Comparison of ENCODE assay signal across 8 cellular contexts in the genomic region with DNA sequence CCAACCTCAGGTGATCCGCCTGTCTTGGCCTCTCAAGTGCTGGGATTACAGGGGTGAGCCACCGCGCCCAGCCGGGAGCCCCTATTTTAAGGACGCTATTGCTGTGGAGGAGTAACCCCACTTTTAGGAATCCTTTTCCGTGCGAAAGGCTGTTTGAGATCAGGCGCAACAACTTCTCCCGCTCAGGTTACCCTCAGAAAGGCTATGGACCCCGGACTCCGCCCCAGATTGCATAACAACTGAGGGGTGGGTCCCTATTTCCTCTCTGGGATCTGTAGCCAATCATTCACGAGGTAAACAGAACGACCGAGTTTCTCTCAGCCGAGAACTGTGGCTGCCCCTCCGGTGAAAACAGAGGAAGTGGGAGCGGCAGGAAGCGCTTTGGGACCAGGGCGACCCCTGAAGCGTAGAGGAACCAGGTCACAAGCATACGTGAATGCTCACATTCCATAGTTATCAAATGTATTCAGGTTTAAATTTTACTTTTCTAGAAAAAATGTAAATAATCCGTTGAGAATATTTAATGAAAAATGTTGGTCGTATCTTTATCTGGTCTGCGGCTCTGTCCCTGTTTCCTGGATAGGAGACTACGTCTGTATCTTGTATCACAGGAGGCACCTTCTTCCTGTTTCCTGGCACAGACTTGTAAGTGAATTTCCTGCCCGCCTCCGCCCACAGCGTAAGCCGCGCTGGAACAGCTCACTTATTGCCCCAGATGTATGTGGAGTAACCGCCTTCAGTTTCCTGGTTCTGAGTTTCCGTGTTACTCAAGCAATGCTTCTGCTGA.
A peak's percentile ranks its signal among the peaks of the same experiment; 100 is the strongest.
DNase-seq lines count a peak whose midpoint lies in the region; ATAC-seq and TF ChIP-seq lines count a peak whose summit lies in the region.

No MANE protein-coding gene starts in this region.

- H3K4me1 ChIP-seq in NT2/D1 (ENCODE audit: insufficient read depth, insufficient read length) (no peaks in the 10 kb centered on the region), endocrine pancreas (ENCODE audit: control insufficient read depth, insufficient read depth, low read length) (no peaks in the 10 kb centered on the region)

- DNase-seq in AG04449 (ENCODE audit: low read depth, low spot score) (peak; percentile 59), NT2/D1 (ENCODE audit: low read depth, low spot score) (peak; percentile 80), medulla oblongata (ENCODE audit: extremely low spot score) (peak; percentile 86)
- peak; percentile 84 for DNase-seq in activated CD8-positive, alpha-beta memory T cell treated with anti-CD3 and anti-CD28 coated beads, Interleukin-2, amount 50 U/mL, for 24 hours (ENCODE audit: extremely low read depth)
- peak in 2 of 3 experiments; percentile 84 to 88 for DNase-seq in stimulated activated CD4-positive, alpha-beta T cell treated with anti-CD3 and anti-CD28 coated beads, TNF-alpha, amount 100 ng/mL, for 4 hours (ENCODE audit: low read depth in 3 of 3)

- TF ChIP-seq CTCF in AG04449 (IDR thresholded peaks at IDR 0.05; ENCODE audit: insufficient read depth, low read length, missing control alignments): no peak

- H3K36me3 ChIP-seq in NT2/D1 (ENCODE audit: insufficient read depth, insufficient read length, low read length): no peaks in the 10 kb centered on the region
- H3K36me3 ChIP-seq in endocrine pancreas (ENCODE audit: control insufficient read depth, insufficient read depth, low read length): no peaks in the 10 kb centered on the region

- H3K27me3 ChIP-seq in NT2/D1 (ENCODE audit: insufficient read depth, insufficient read length) (no peaks in the 10 kb centered on the region), endocrine pancreas (ENCODE audit: control insufficient read depth, insufficient read depth, low read length) (no peaks in the 10 kb centered on the region)

- H3K9me3 ChIP-seq in NT2/D1 (ENCODE audit: insufficient read depth, low read length): no peaks in the 10 kb centered on the region; the same call in 1 of the 2 replicates
- H3K9me3 ChIP-seq in endocrine pancreas (ENCODE audit: control insufficient read depth, low read length): no peaks in the 10 kb centered on the region

- POLR2A ChIA-PET in AG04449 (lab: Yijun Ruan, JAX): no interaction called here

- ATAC-seq in GM18867 (IDR thresholded peaks at IDR 0.05; ENCODE audit: unreplicated experiment) (peak; percentile 78), HG03108 (IDR thresholded peaks at IDR 0.05; ENCODE audit: unreplicated experiment) (peak; percentile 77)

- peak overlapping the region; percentile 56 for H3K9ac ChIP-seq in NT2/D1 (ENCODE audit: insufficient read length, low read depth)
- H3K9ac ChIP-seq in endocrine pancreas (ENCODE audit: control insufficient read depth, insufficient read depth, low read length): peak overlapping the region; percentile 82

- H3K4me3 ChIP-seq in AG04449 (ENCODE audit: low read depth, low read length) (peak overlapping the region; percentile 59), NT2/D1 (ENCODE audit: insufficient read length, low read depth) (peak overlapping the region; percentile 52), endocrine pancreas (ENCODE audit: control insufficient read depth, insufficient read depth, low read length) (peak overlapping the region; percentile 82)

- CTCF ChIA-PET in AG04449 (lab: Yijun Ruan, JAX): interaction anchor here (0.6 to 18.1 kb wide), 3 partner anchors 13 to 27 kb away, joined by 3 to 388 read pairs (median 17); no protein-coding TSS in a partner anchor

Comparison
In these comparisons a context has a peak if more than half of its experiments do, and no peak if none do; other contexts are left out.
1. Peak in every context shown above with its lines: DNase-seq, ATAC-seq and H3K4me3 ChIP-seq.